1 cellular context compared by ENCODE assay signal in genomic region chr17:4565209-4566141, GRCh38.
A peak's percentile ranks its signal among the peaks of the same experiment; 100 is the strongest.
TF ChIP-seq lines count a peak whose summit lies in the region.

No MANE protein-coding gene starts in this region.

TF ChIP-seq in A549, 52 proteins besides CTCF, POLR2A, EP300 and RAD21 (continued from another document):
- TF ChIP-seq REST (IDR thresholded peaks at IDR 0.05) (no peak), NPAS2 (CRISPR knock-in tag; IDR thresholded peaks at IDR 0.05; ENCODE audit: borderline replicate concordance) (peak; percentile 7; the same call in 1 of the 2 replicates), USF2 (IDR thresholded peaks at IDR 0.05) (peak; percentile 69), E2F6 (IDR thresholded peaks at IDR 0.05; ENCODE audit: borderline replicate concordance, low read depth) (peak; percentile 99), NR3C1 (IDR thresholded peaks at IDR 0.05) (no peak), SMC3 (IDR thresholded peaks at IDR 0.05) (peak; percentile 51), MAFK (IDR thresholded peaks at IDR 0.05; ENCODE audit: partially characterized antibody) (no peak), ZFP36 (IDR thresholded peaks at IDR 0.05; ENCODE audit: borderline replicate concordance, partially characterized antibody) (no peak), KDM1A (IDR thresholded peaks at IDR 0.05; ENCODE audit: low read depth) (no peak), RNF2 (IDR thresholded peaks at IDR 0.05; ENCODE audit: borderline replicate concordance, low read depth) (no peak), ESRRA (IDR thresholded peaks at IDR 0.05; ENCODE audit: borderline replicate concordance, low read length) (no peak), ELK1 (IDR thresholded peaks at IDR 0.05; ENCODE audit: low read depth, low read length) (no peak), HEYL (CRISPR knock-in tag; IDR thresholded peaks at IDR 0.05) (no peak), PHF8 (IDR thresholded peaks at IDR 0.05; ENCODE audit: borderline replicate concordance, low read depth) (no peak), RARB (CRISPR knock-in tag; IDR thresholded peaks at IDR 0.05) (no peak), BHLHE40 (IDR thresholded peaks at IDR 0.05; ENCODE audit: low read depth, low read length) (no peak)
